20 cellular contexts compared by ENCODE assay signal in the genomic region with DNA sequence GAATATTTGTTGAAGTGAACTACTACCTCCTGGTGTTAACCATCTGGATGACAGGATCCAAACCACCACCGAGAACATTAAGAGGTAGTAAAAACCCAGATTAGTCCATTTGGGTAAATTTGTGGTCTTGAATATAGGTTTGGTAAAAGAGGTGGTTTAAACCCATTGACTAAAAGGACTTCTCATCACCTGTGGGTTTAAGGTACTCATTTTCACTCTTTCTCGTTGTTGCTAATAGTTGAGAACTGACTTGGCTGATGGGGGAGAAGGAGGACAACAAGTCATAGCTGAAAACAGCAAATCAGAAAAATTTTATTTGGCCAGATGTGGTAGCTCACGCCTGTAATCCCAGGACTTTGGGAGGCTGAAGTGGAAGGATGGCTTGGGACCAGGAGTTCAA. TPM values are rescaled to one million over a fixed set of nuclear protein-coding genes. Genes with fewer than 3 reads are reported as not detected.
A peak's percentile ranks its signal among the peaks of the same experiment; 100 is the strongest.
DNase-seq lines count a peak whose midpoint lies in the region; ATAC-seq and TF ChIP-seq lines count a peak whose summit lies in the region.
"Had no signal": no experiment of that assay in that cellular context is flagged by ENCODE, and none has a peak within 500 bp of the region (broad histone marks: within the 10 kb centered on the region; RNA-seq: fewer than 3 reads in every experiment).

No MANE protein-coding gene starts in this region.

- peaks cover 45% of the 10 kb centered on the region for H3K4me1 Mint-ChIP-seq in activated CD4-positive, alpha-beta T cell treated with anti-CD3 and anti-CD28 coated beads for 36 hours
- H3K4me1 Mint-ChIP-seq in activated naive CD8-positive, alpha-beta T cell (ENCODE audit: low read depth): peaks cover 26% of the 10 kb centered on the region
- peaks cover 17% of the 10 kb centered on the region for H3K4me1 Mint-ChIP-seq in activated naive CD8-positive, alpha-beta T cell treated with anti-CD3 and anti-CD28 coated beads for 36 hours
- peaks cover 17% of the 10 kb centered on the region for H3K4me1 Mint-ChIP-seq in stimulated activated naive CD8-positive, alpha-beta T cell treated with anti-CD3 and anti-CD28 coated beads, Interleukin-15, amount 100 ng/mL, for 72 hours

- H3K4me3 Mint-ChIP-seq in activated CD4-positive, alpha-beta T cell treated with anti-CD3 and anti-CD28 coated beads for 36 hours: no peak overlapping the region
- no peak overlapping the region for H3K4me3 Mint-ChIP-seq in activated naive CD8-positive, alpha-beta T cell
- no peak overlapping the region for H3K4me3 Mint-ChIP-seq in activated naive CD8-positive, alpha-beta T cell treated with anti-CD3 and anti-CD28 coated beads for 36 hours
- no peak overlapping the region for H3K4me3 Mint-ChIP-seq in stimulated activated naive CD8-positive, alpha-beta T cell treated with anti-CD3 and anti-CD28 coated beads, Interleukin-15, amount 100 ng/mL, for 72 hours
- H3K4me3 Mint-ChIP-seq: CD8-positive, alpha-beta memory T cell; HFFc6 had no signal

- H3K4me3 ChIP-seq in right lobe of liver: no peak overlapping the region
- H3K4me3 ChIP-seq: K562 had no signal

- DNase-seq in activated CD4-positive, alpha-beta T cell treated with anti-CD3 and anti-CD28 coated beads for 36 hours: no peak
- no peak for DNase-seq in activated CD4-positive, alpha-beta T cell treated with anti-CD3 and anti-CD28 coated beads for 1 hour
- DNase-seq in activated naive CD8-positive, alpha-beta T cell treated with anti-CD3 and anti-CD28 coated beads for 36 hours: no peak
- DNase-seq in cerebellar cortex (ENCODE audit: low spot score) (peak; percentile 35), right lobe of liver (no peak)
- no peak for DNase-seq in stimulated activated naive CD8-positive, alpha-beta T cell treated with anti-CD3 and anti-CD28 coated beads, Interleukin-15, amount 100 ng/mL, for 72 hours
- DNase-seq: 8988T; BE2C; CD8-positive, alpha-beta memory T cell; DND-41; GDM1; HFFc6; NCI-H1417; NCI-H187 treated with DMSO at 0.1 percent for 48 hours; NCI-H526 treated with DMSO at 0.1 percent for 48 hours; NK-92 treated with Interleukin-12 subunit alpha and Interleukin-12 subunit beta, amount 100 ng/mL, for 24 hours; OCI-M1 had no signal

- peak; percentile 29 for ATAC-seq in activated CD4-positive, alpha-beta T cell treated with anti-CD3 and anti-CD28 coated beads for 36 hours
- peak; percentile 83 for ATAC-seq in stimulated activated naive CD8-positive, alpha-beta T cell treated with anti-CD3 and anti-CD28 coated beads, Interleukin-15, amount 100 ng/mL, for 72 hours
- ATAC-seq in right lobe of liver (no peak), GM21381 (IDR thresholded peaks at IDR 0.05; ENCODE audit: unreplicated experiment) (no peak)
- ATAC-seq: K562 had no signal

- POLR2A ChIA-PET in activated CD4-positive, alpha-beta T cell treated with anti-CD3 and anti-CD28 coated beads for 36 hours (lab: Charles Lee): interaction anchor here (0.6 kb wide), 1 partner anchor 50 kb away, joined by 3 read pairs; no protein-coding TSS in a partner anchor

- no peaks in the 10 kb centered on the region for H3K4me1 ChIP-seq in right lobe of liver
- H3K4me1 ChIP-seq: BE2C had no signal

- H3K36me3 Mint-ChIP-seq in activated CD4-positive, alpha-beta T cell treated with anti-CD3 and anti-CD28 coated beads for 36 hours (ENCODE audit: low read depth): peaks cover 25% of the 10 kb centered on the region
- peaks cover 7% of the 10 kb centered on the region for H3K36me3 Mint-ChIP-seq in activated naive CD8-positive, alpha-beta T cell
- peaks cover 27% of the 10 kb centered on the region for H3K36me3 Mint-ChIP-seq in activated naive CD8-positive, alpha-beta T cell treated with anti-CD3 and anti-CD28 coated beads for 36 hours

- H3K27me3 Mint-ChIP-seq in activated CD4-positive, alpha-beta T cell treated with anti-CD3 and anti-CD28 coated beads for 36 hours: no peaks in the 10 kb centered on the region
- H3K27me3 Mint-ChIP-seq in activated naive CD8-positive, alpha-beta T cell: no peaks in the 10 kb centered on the region
- H3K27me3 Mint-ChIP-seq in activated naive CD8-positive, alpha-beta T cell treated with anti-CD3 and anti-CD28 coated beads for 36 hours: no peaks in the 10 kb centered on the region
- no peaks in the 10 kb centered on the region for H3K27me3 Mint-ChIP-seq in stimulated activated naive CD8-positive, alpha-beta T cell treated with anti-CD3 and anti-CD28 coated beads, Interleukin-15, amount 100 ng/mL, for 72 hours
- H3K27me3 Mint-ChIP-seq: CD8-positive, alpha-beta memory T cell had no signal

- TF ChIP-seq CTCF in right lobe of liver (IDR thresholded peaks at IDR 0.05): no peak

- no peaks in the 10 kb centered on the region for H3K27me3 ChIP-seq in right lobe of liver
- H3K27me3 ChIP-seq: BE2C had no signal

- H3K27ac Mint-ChIP-seq in activated CD4-positive, alpha-beta T cell treated with anti-CD3 and anti-CD28 coated beads for 36 hours: no peak overlapping the region
- H3K27ac Mint-ChIP-seq in activated naive CD8-positive, alpha-beta T cell: peak overlapping the region; percentile 86
- no peak overlapping the region for H3K27ac Mint-ChIP-seq in activated naive CD8-positive, alpha-beta T cell treated with anti-CD3 and anti-CD28 coated beads for 36 hours
- no peak overlapping the region for H3K27ac Mint-ChIP-seq in stimulated activated naive CD8-positive, alpha-beta T cell treated with anti-CD3 and anti-CD28 coated beads, Interleukin-15, amount 100 ng/mL, for 72 hours
- H3K27ac Mint-ChIP-seq: HFFc6 had no signal

- H3K36me3 ChIP-seq in right lobe of liver: peaks cover 0 to 29% (median 4%) of the 10 kb centered on the region in 4 donors

- 85% methylated on average over 3 of the region's 3 CpGs for WGBS in right lobe of liver (ENCODE audit: insufficient coverage, low coverage, low lambda C conversion rate, missing lambda C conversion rate)

- CTCF ChIA-PET in activated CD4-positive, alpha-beta T cell treated with anti-CD3 and anti-CD28 coated beads for 36 hours (lab: Charles Lee): interaction anchor here (0.5 to 1.3 kb wide), 6 partner anchors 9 to 1546 kb away, joined by 3 to 4 read pairs (median 3); no protein-coding TSS in a partner anchor

- no peak for TF ChIP-seq POLR2A in right lobe of liver (IDR thresholded peaks at IDR 0.05)

- intact Hi-C loops in activated CD4-positive, alpha-beta T cell treated with anti-CD3 and anti-CD28 coated beads for 36 hours (cut with DNase I, micrococcal nuclease): loop anchor here (5.0 kb wide), 2 partner anchors 102 to 117 kb away; a partner anchor contains a TSS
- intact Hi-C loops in right lobe of liver (cut with DNase I): no loop called here

- peaks cover 2% of the 10 kb centered on the region for H3K9me3 Mint-ChIP-seq in activated CD4-positive, alpha-beta T cell treated with anti-CD3 and anti-CD28 coated beads for 36 hours (ENCODE audit: low read depth)
- H3K9me3 Mint-ChIP-seq in activated naive CD8-positive, alpha-beta T cell (ENCODE audit: low read depth): no peaks in the 10 kb centered on the region
- no peaks in the 10 kb centered on the region for H3K9me3 Mint-ChIP-seq in activated naive CD8-positive, alpha-beta T cell treated with anti-CD3 and anti-CD28 coated beads for 36 hours
- no peaks in the 10 kb centered on the region for H3K9me3 Mint-ChIP-seq in stimulated activated naive CD8-positive, alpha-beta T cell treated with anti-CD3 and anti-CD28 coated beads, Interleukin-15, amount 100 ng/mL, for 72 hours
- H3K9me3 Mint-ChIP-seq: CD8-positive, alpha-beta memory T cell; HFFc6 had no signal

- no peak overlapping the region for H3K27ac ChIP-seq in right lobe of liver

- no peaks in the 10 kb centered on the region for H3K9me3 ChIP-seq in right lobe of liver
- H3K9me3 ChIP-seq: BE2C had no signal

RNA-seq across cellular contexts. Expression of a gene that starts 59.2 kb away (rescaled TPM):
- total RNA-seq in activated CD4-positive, alpha-beta T cell treated with anti-CD3 and anti-CD28 coated beads for 36 hours: 10 to 100 TPM; 10.1 to 17.4 TPM
- 10 to 100 TPM; 11.4 to 13.4 TPM for total RNA-seq in activated naive CD8-positive, alpha-beta T cell treated with anti-CD3 and anti-CD28 coated beads for 36 hours
- total RNA-seq in right lobe of liver: 100 to 1,000 TPM in 5 of 6 experiments, 10 to 100 TPM in 1; 94.1 to 172 (median 156) TPM

Comparison
In these comparisons a context has a peak if more than half of its experiments do, and no peak if none do; other contexts are left out.
1. ATAC-seq: peak in activated CD4-positive, alpha-beta T cell treated with anti-CD3 and anti-CD28 coated beads for 36 hours (single experiment) and stimulated activated naive CD8-positive, alpha-beta T cell treated with anti-CD3 and anti-CD28 coated beads, Interleukin-15, amount 100 ng/mL, for 72 hours (single experiment); none in right lobe of liver (0 of 4) and GM21381 (single experiment).
2. RNA of a gene that starts 59.2 kb away (total RNA-seq): 94.1 to 172 TPM in right lobe of liver; 10.1 to 17.4 TPM in activated CD4-positive, alpha-beta T cell treated with anti-CD3 and anti-CD28 coated beads for 36 hours and 11.4 to 13.4 TPM in activated naive CD8-positive, alpha-beta T cell treated with anti-CD3 and anti-CD28 coated beads for 36 hours; every median in the first group is over 4 times any median in the second.
3. intact Hi-C loops: an anchor here in activated CD4-positive, alpha-beta T cell treated with anti-CD3 and anti-CD28 coated beads for 36 hours (5.0 kb wide); none called in right lobe of liver.